Comparison of ENCODE assay signal across 8 cellular contexts in the genomic region with DNA sequence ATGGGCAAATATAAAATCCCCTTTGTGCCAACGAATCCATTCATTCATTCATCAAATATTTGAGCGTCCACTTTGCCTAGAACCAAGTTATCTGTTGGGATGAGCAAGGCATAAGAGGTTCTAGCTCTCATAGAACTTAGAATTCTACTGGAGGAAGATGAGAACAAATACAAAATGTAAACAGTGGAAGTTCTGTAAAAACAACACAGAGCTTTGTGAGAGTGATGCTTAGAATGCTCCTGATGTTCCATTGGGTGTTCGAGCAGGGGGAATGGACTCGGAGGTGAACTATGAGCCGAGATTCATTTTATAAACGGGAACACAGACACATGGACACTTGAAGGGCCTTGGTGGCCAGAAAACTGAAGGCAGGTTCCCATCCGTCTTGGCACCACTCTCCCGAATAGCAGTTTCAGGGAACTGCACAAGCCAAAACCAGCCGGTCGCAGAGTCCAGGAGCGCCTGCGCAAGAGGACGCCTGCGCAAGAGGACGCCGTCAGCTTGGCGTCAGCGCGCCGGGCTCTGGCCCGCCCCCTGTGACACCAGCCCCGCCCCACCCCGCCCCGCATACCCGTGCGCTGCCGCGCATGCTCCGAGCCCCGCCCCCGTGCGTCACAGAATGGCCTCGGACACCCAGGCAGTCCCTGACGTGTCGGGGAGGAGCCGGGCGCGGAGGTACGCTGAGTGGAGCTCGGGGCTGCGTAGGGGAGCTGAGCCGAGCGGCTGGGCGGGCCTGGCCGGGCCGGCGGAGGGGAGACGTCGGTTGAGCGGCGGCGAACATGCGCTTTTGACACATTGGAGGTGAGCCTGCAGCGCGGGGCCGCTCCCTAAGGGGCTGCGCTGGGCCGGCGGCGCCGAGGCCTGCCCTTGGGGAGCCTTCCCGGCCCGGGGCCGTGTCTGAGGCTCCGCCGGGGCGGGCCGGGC. TPM values are rescaled to one million over a fixed set of nuclear protein-coding genes. Genes with fewer than 3 reads are reported as not detected.
DNase-seq lines count a peak whose midpoint lies in the region; ATAC-seq, FAIRE-seq and TF ChIP-seq lines count a peak whose summit lies in the region.

A gene with protein sequence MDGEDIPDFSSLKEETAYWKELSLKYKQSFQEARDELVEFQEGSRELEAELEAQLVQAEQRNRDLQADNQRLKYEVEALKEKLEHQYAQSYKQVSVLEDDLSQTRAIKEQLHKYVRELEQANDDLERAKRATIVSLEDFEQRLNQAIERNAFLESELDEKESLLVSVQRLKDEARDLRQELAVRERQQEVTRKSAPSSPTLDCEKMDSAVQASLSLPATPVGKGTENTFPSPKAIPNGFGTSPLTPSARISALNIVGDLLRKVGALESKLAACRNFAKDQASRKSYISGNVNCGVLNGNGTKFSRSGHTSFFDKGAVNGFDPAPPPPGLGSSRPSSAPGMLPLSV (plus strand): TSS at position 640 of the 924 bp plus-strand sequence. CDS start 8,388 bp downstream, outside the sequence.

- H3K27ac Mint-ChIP-seq in WTC11 = peak within 1 kb of the TSS; percentile 99

- DNase-seq in AG08396 (ENCODE audit: low spot score) = peak; percentile 100
- DNase-seq in NCI-H226 = peak; percentile 97
- DNase-seq in WTC11 (ENCODE audit: low spot score) = peak; percentile 99
- DNase-seq in bronchial epithelial cell (ENCODE audit: low read depth) = peak; percentile 89
- peak; percentile 100 for DNase-seq in iPS-NIHi11 (ENCODE audit: low spot score)
- peak; percentile 98 for DNase-seq in small intestine

- POLR2A ChIA-PET in WTC11 (lab: Charles Lee) = interaction anchor here (0.9 to 1.5 kb wide), 5 partner anchors 34 to 195 kb away, joined by 3 to 5 read pairs (median 3); a partner anchor contains a TSS

- CTCF ChIA-PET in WTC11 (lab: Charles Lee) = interaction anchor here (0.7 to 2.0 kb wide), 8 partner anchors 25 to 453 kb away, joined by 3 to 21 read pairs (median 4); no protein-coding TSS in a partner anchor

- ATAC-seq in GM19023 (IDR thresholded peaks at IDR 0.05; ENCODE audit: unreplicated experiment) (peak; percentile 97), HG03196 (IDR thresholded peaks at IDR 0.05; ENCODE audit: unreplicated experiment) (peak; percentile 96), WTC11 (peak; percentile 98)

- FAIRE-seq in bronchial epithelial cell (lab: Jason Lieb, UNC) (no peak), small intestine (lab: Jason Lieb, UNC) (no peak)

- peaks cover 2% of the 10 kb centered on the region for H3K36me3 ChIP-seq in bronchial epithelial cell (ENCODE audit: control insufficient read depth, insufficient read depth, low read length)
- H3K36me3 ChIP-seq in small intestine (ENCODE audit: control insufficient read depth in 2 of 2, insufficient read depth in 2 of 2, low read length in 2 of 2) = peaks cover 0 to 2% of the 10 kb centered on the region in 2 donors

- H3K4me3 ChIP-seq in bronchial epithelial cell (ENCODE audit: low read depth, low read length) (peak within 1 kb of the TSS; percentile 92), small intestine (ENCODE audit: low read depth in 1 of 2, low read length in 2 of 2) (peak within 1 kb of the TSS; percentile 81 to 86)

- no peaks in the 10 kb centered on the region for H3K9me3 Mint-ChIP-seq in WTC11

- H3K4me3 Mint-ChIP-seq in WTC11 = peak within 1 kb of the TSS; percentile 89

- TF ChIP-seq CTCF in WTC11 (IDR thresholded peaks at IDR 0.05) (no peak), bronchial epithelial cell (IDR thresholded peaks at IDR 0.05; ENCODE audit: insufficient read depth, low read length, severe bottlenecking) (no peak)

- H3K9me3 ChIP-seq in small intestine (ENCODE audit: control insufficient read depth, low read depth) = no peaks in the 10 kb centered on the region

- WGBS in small intestine, 3 donors = 3% methylated on average over 52 to 68 of the region's 68 CpGs

- H3K36me3 Mint-ChIP-seq in WTC11 = peaks cover 6% of the 10 kb centered on the region

- H3K27me3 ChIP-seq in bronchial epithelial cell (ENCODE audit: control insufficient read depth, insufficient read depth, low read length) (no peaks in the 10 kb centered on the region), small intestine (ENCODE audit: control insufficient read depth in 2 of 2, insufficient read depth in 2 of 2, low read length in 2 of 2) (no peaks in the 10 kb centered on the region)

- peak within 1 kb of the TSS; percentile 98 to 99 for H3K27ac ChIP-seq in small intestine (ENCODE audit: low read depth in 1 of 2, low read length in 1 of 2)

- H3K27me3 Mint-ChIP-seq in WTC11 (ENCODE audit: low read depth) = no peaks in the 10 kb centered on the region; the same call in 1 of the 2 replicates

- H3K4me1 Mint-ChIP-seq in WTC11 = peaks cover 13% of the 10 kb centered on the region

- peaks cover 0 to 4% of the 10 kb centered on the region in 2 donors for H3K4me1 ChIP-seq in small intestine (ENCODE audit: control insufficient read depth in 2 of 2, insufficient read depth in 1 of 2, low read depth in 1 of 2, low read length in 1 of 2)

TF ChIP-seq in WTC11, 78 proteins besides CTCF, POLR2A, EP300 and RAD21 (continues in another document):
- no peak for TF ChIP-seq EMX1 (CRISPR knock-in tag; IDR thresholded peaks at IDR 0.05)
- TF ChIP-seq JUN (CRISPR knock-in tag; IDR thresholded peaks at IDR 0.05) = no peak
- TF ChIP-seq, protein P1, sequence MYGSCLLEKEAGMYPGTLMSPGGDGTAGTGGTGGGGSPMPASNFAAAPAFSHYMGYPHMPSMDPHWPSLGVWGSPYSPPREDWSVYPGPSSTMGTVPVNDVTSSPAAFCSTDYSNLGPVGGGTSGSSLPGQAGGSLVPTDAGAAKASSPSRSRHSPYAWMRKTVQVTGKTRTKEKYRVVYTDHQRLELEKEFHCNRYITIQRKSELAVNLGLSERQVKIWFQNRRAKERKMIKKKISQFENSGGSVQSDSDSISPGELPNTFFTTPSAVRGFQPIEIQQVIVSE (CRISPR knock-in tag; IDR thresholded peaks at IDR 0.05; ENCODE audit: borderline replicate concordance) = no peak
- TF ChIP-seq CREM (CRISPR knock-in tag; IDR thresholded peaks at IDR 0.05) = no peak
- TF ChIP-seq ZNF232 (CRISPR knock-in tag; IDR thresholded peaks at IDR 0.05) = no peak; the same call in 1 of the 2 replicates
- no peak for TF ChIP-seq RELA (CRISPR knock-in tag; IDR thresholded peaks at IDR 0.05; ENCODE audit: borderline replicate concordance)
- TF ChIP-seq PRRX2 (CRISPR knock-in tag; IDR thresholded peaks at IDR 0.05) = no peak
- TF ChIP-seq ZNF671 (CRISPR knock-in tag; IDR thresholded peaks at IDR 0.05) = no peak
- TF ChIP-seq, protein P2, sequence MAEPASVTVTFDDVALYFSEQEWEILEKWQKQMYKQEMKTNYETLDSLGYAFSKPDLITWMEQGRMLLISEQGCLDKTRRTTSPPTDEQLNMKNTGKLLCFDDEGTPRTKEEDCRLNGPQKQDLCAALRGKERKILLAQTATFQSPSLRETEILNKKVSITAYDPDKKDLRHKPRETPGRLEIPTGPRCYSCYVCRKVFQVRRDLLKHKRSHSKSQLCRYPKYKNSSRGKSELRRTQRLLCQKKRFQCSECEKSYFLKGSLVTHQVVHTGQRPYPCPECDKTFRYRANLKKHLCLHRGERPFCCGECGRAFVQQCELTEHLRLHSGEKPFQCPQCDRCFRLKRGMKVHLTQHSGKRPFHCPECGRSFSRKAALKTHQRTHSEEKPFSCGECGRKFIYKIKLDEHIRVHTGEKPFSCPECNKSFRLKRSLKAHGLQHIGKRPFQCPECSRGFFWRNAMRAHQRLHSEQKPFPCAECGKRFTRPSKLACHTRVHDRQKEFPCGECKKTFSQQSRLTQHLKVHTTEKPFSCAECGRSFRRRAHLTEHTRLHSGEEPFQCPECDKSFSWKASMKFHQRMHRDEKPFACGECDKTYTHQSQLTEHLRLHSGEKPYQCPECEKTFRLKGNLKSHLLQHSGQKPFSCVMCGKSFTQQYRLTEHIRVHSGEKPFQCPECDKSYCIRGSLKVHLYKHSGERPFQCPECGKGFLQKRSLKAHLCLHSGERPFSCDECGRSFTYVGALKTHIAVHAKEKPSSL (CRISPR knock-in tag; conservative IDR thresholded peaks at IDR 0.05) = no peak
- TF ChIP-seq MYBL2 (CRISPR knock-in tag; IDR thresholded peaks at IDR 0.05) = 0 out of 2 replicates have a peak, but pooled peaks have one; percentile 25
- TF ChIP-seq JAZF1 (CRISPR knock-in tag; IDR thresholded peaks at IDR 0.05) = no peak
- no peak for TF ChIP-seq ELF4 (CRISPR knock-in tag; IDR thresholded peaks at IDR 0.05; ENCODE audit: low read depth)
- TF ChIP-seq, protein P3, sequence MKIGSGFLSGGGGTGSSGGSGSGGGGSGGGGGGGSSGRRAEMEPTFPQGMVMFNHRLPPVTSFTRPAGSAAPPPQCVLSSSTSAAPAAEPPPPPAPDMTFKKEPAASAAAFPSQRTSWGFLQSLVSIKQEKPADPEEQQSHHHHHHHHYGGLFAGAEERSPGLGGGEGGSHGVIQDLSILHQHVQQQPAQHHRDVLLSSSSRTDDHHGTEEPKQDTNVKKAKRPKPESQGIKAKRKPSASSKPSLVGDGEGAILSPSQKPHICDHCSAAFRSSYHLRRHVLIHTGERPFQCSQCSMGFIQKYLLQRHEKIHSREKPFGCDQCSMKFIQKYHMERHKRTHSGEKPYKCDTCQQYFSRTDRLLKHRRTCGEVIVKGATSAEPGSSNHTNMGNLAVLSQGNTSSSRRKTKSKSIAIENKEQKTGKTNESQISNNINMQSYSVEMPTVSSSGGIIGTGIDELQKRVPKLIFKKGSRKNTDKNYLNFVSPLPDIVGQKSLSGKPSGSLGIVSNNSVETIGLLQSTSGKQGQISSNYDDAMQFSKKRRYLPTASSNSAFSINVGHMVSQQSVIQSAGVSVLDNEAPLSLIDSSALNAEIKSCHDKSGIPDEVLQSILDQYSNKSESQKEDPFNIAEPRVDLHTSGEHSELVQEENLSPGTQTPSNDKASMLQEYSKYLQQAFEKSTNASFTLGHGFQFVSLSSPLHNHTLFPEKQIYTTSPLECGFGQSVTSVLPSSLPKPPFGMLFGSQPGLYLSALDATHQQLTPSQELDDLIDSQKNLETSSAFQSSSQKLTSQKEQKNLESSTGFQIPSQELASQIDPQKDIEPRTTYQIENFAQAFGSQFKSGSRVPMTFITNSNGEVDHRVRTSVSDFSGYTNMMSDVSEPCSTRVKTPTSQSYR (CRISPR knock-in tag; IDR thresholded peaks at IDR 0.05) = no peak
- 0 out of 2 replicates have a peak, but pooled peaks have one; percentile 19 for TF ChIP-seq GABPB1 (CRISPR knock-in tag; IDR thresholded peaks at IDR 0.05)
- TF ChIP-seq NFATC4 (CRISPR knock-in tag; IDR thresholded peaks at IDR 0.05) = no peak
- 0 out of 2 replicates have a peak, but pooled peaks have one; percentile 37 for TF ChIP-seq KAT7 (CRISPR knock-in tag; IDR thresholded peaks at IDR 0.05; ENCODE audit: borderline replicate concordance)
- TF ChIP-seq, protein P4, sequence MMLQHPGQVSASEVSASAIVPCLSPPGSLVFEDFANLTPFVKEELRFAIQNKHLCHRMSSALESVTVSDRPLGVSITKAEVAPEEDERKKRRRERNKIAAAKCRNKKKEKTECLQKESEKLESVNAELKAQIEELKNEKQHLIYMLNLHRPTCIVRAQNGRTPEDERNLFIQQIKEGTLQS (CRISPR knock-in tag; conservative IDR thresholded peaks at IDR 0.05) = no peak
- no peak for TF ChIP-seq FOXJ3 (CRISPR knock-in tag; IDR thresholded peaks at IDR 0.05; ENCODE audit: borderline replicate concordance)

RNA-seq across cellular contexts. Expression of the gene that starts here (rescaled TPM):
- total RNA-seq in WTC11 (2021) = 23.8 to 34.7 TPM (median 27.4 TPM) in 3 replicates
- total RNA-seq in bronchial epithelial cell = 47.1 and 52.6 TPM in 2 replicates
- polyA plus RNA-seq in small intestine = 10 to 100 TPM; 24.7 to 30.6 (median 29.2) TPM

Comparison
In these comparisons a context has a peak if more than half of its experiments do, and no peak if none do; other contexts are left out.
1. Peak in every context shown above with its lines: DNase-seq, ATAC-seq, H3K4me3 ChIP-seq and H3K27ac ChIP-seq.